15 cellular contexts compared by ENCODE assay signal in the genomic region with DNA sequence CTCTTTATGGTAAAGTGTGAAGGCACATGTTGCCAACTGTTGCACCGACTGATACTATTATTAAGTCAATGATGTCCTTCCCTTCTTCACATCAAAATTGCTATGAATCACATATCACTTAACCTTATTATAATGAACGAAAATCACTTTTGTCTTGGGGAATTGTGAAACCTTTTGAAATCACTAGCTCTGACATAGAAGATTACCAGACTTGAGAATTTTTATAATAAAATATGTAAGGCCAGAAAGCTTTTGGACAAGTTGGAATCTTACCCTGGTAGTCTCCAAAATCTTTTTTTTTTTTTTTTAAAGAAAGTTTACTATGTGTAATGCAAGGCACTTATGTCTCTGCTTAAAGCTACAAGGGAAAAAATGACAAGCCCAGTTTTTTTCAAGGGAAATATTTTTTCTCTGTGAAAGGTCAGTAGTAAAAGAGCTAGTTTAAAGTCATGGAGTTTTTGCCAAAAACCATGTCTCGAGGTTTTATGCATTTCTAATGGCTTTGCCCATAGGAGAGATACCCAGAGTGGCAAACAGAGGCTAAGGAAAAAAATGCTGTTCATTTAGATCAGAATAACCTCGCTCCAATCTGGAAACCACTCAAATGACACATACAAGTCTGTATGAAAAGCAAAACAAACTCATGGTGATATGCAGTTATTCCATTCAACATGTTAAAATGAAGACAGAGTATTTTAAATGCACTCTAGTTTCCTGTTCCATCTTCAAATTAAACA.
DNase-seq lines count a peak whose midpoint lies in the region; TF ChIP-seq lines count a peak whose summit lies in the region.
"Had no signal": no experiment of that assay in that cellular context is flagged by ENCODE, and none has a peak within 500 bp of the region (broad histone marks: within the 10 kb centered on the region; RNA-seq: fewer than 3 reads in every experiment).

No MANE protein-coding gene starts in this region.

- no peaks in the 10 kb centered on the region for H3K79me2 ChIP-seq in ACC112 (ENCODE audit: control insufficient read depth, insufficient read depth, low read length, unreplicated experiment)

- no peak for TF ChIP-seq CTCF in HEK293 (tag by site-specific recombination; IDR thresholded peaks at IDR 0.05)

- H3K9ac ChIP-seq in mucosa of rectum (ENCODE audit: low read depth in 1 of 2, low read length in 2 of 2) = no peak overlapping the region

- peak; percentile 42 for DNase-seq in astrocyte of the hippocampus (ENCODE audit: low read depth, low spot score)
- no peak for DNase-seq in NAMALWA (ENCODE audit: low spot score)
- DNase-seq in midbrain (lab: John Stamatoyannopoulos, UW) = no peak
- DNase-seq in HuH-7.5 (ENCODE audit: low spot score) = no peak
- no peak for DNase-seq in islet precursor cell
- DNase-seq: activated CD8-positive, alpha-beta memory T cell treated with anti-CD3 and anti-CD28 coated beads, Interleukin-2, amount 10 ng/mL, durations not matched to agents 7 days and 5 days; H9; kidney glomerular epithelial cell; NCI-H2029 treated with DMSO at 0.1 percent for 48 hours; NCI-H82; posterior cingulate gyrus had no signal

- H3K4me3 ChIP-seq in ACC112 (ENCODE audit: low read depth, low read length) = peak overlapping the region; percentile 29; the same call in 1 of the 2 replicates
- H3K4me3 ChIP-seq in HEK293 (ENCODE audit: low read depth, low read length) = no peak overlapping the region
- H3K4me3 ChIP-seq in mucosa of rectum (ENCODE audit: low read length in 2 of 2) = no peak overlapping the region
- H3K4me3 ChIP-seq: gastroesophageal sphincter had no signal

- H3K27ac ChIP-seq in ACC112 (ENCODE audit: low read depth, low read length) (peak overlapping the region; percentile 97), HEK293 (ENCODE audit: extremely low read depth, low read depth, low read length) (no peak overlapping the region), mucosa of rectum (ENCODE audit: low read depth in 2 of 2, low read length in 2 of 2) (peak overlapping the region; percentile 41 to 63)

- H3K4me1 ChIP-seq in ACC112 (ENCODE audit: control insufficient read depth, insufficient read depth, low read length, unreplicated experiment) (peaks cover 34% of the 10 kb centered on the region), HEK293 (ENCODE audit: control insufficient read depth, insufficient read depth, low read length) (no peaks in the 10 kb centered on the region), mucosa of rectum (ENCODE audit: control insufficient read depth in 2 of 2, insufficient read depth in 2 of 2, low read length in 2 of 2) (peaks cover 11 to 27% of the 10 kb centered on the region in 2 donors)

- H3K36me3 ChIP-seq in ACC112 (ENCODE audit: insufficient read depth, low read length) (no peaks in the 10 kb centered on the region), HEK293 (ENCODE audit: control insufficient read depth in 2 of 2, insufficient read depth in 1 of 2, low read length in 2 of 2) (no peaks in the 10 kb centered on the region), mucosa of rectum (ENCODE audit: control insufficient read depth in 2 of 2, insufficient read depth in 2 of 2, low read length in 2 of 2) (peaks cover 0 to 3% of the 10 kb centered on the region in 2 donors)

- H2AFZ ChIP-seq in ACC112 (ENCODE audit: low read length, unreplicated experiment) = peak overlapping the region; percentile 80

- H3K27me3 ChIP-seq in ACC112 (ENCODE audit: insufficient read depth, low read length) = no peaks in the 10 kb centered on the region
- H3K27me3 ChIP-seq in mucosa of rectum (ENCODE audit: control insufficient read depth in 2 of 2, insufficient read depth in 2 of 2, low read length in 2 of 2) = no peaks in the 10 kb centered on the region
- H3K27me3 ChIP-seq: gastroesophageal sphincter had no signal

- CTCF ChIA-PET in HEK293 (lab: Yijun Ruan, JAX) = interaction anchor here (0.6 to 3.0 kb wide), 5 partner anchors 14 to 1025 kb away, joined by 3 to 15 read pairs (median 4); no protein-coding TSS in a partner anchor

- POLR2A ChIA-PET in HEK293 (lab: Yijun Ruan, JAX) = no interaction called here

- H3K9me3 ChIP-seq in HEK293 (ENCODE audit: control insufficient read depth, insufficient read depth, low read depth, low read length) (no peaks in the 10 kb centered on the region), mucosa of rectum (ENCODE audit: control insufficient read depth in 2 of 2, low read length in 2 of 2) (no peaks in the 10 kb centered on the region)
- H3K9me3 ChIP-seq: gastroesophageal sphincter had no signal

TF ChIP-seq in HEK293, 187 proteins besides CTCF, POLR2A, EP300 and RAD21:
- no peak for TF ChIP-seq GLI4 (tag by site-specific recombination; IDR thresholded peaks at IDR 0.05)
- TF ChIP-seq SCRT2 (tag by site-specific recombination; IDR thresholded peaks at IDR 0.05) = 0 out of 2 replicates have a peak, but pooled peaks have one; percentile 16
